21 cellular contexts compared by ENCODE assay signal in the genomic region with DNA sequence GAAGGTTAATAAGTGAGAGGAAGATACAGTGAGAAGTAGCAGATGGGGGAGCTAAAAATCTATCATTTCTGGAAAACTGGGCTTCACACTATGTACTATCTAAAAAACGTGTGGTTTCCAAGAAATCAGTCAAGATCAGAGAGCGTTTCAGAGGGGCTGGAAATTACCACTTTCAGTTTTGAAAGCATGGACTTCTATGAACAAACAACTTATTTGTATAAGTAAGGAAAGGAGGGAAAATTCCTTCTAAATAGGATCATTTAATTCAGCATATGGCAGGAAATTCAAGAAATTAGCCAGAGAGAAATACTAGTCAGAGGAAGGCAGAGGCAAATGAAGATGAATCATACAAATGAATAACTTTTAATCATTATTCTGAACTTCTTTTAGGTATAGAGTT.
A peak's percentile ranks its signal among the peaks of the same experiment; 100 is the strongest.
DNase-seq lines count a peak whose midpoint lies in the region; ATAC-seq lines count a peak whose summit lies in the region.
"Had no signal": no experiment of that assay in that cellular context is flagged by ENCODE, and none has a peak within 500 bp of the region (broad histone marks: within the 10 kb centered on the region; RNA-seq: fewer than 3 reads in every experiment).

No MANE protein-coding gene starts in this region.

- DNase-seq in NCI-H69 (lab: John Stamatoyannopoulos, UW) (peak; percentile 35), epidermal melanocyte (ENCODE audit: insufficient read length, low spot score) (peak; percentile 35), NCI-H1048 (lab: John Stamatoyannopoulos, UW) (no peak), NCI-H82 treated with DMSO at 0.1 percent for 48 hours (lab: John Stamatoyannopoulos, UW; ENCODE audit: unreplicated experiment) (no peak), RKO (ENCODE audit: low spot score) (no peak)
- DNase-seq: activated CD8-positive, alpha-beta memory T cell treated with anti-CD3 and anti-CD28 coated beads, Interleukin-2, amount 50 U/mL, for 48 hours; AML-193; cerebellar nuclear complex; hippocampal formation; left lung; naive thymus-derived CD8-positive, alpha-beta T cell; NCI-H1436; NCI-H446 treated with DMSO at 0.1 percent for 48 hours; stimulated activated naive B cell treated with anti-CD40 and anti-IgM and Interleukin-4, amounts not matched to agents 10 μg/mL and 1 μg/mL and 100 μg/mL, for 72 hours; T-cell had no signal

- H3K27me3 ChIP-seq in ACC112 (ENCODE audit: insufficient read depth, low read length): no peaks in the 10 kb centered on the region
- H3K27me3 ChIP-seq in muscle layer of duodenum (ENCODE audit: low read depth, low read length): no peaks in the 10 kb centered on the region
- H3K27me3 ChIP-seq: left lung had no signal

- peaks cover 50% of the 10 kb centered on the region for H3K4me1 ChIP-seq in ACC112 (ENCODE audit: control insufficient read depth, insufficient read depth, low read length, unreplicated experiment)
- peaks cover 4 to 5% of the 10 kb centered on the region in 2 donors for H3K4me1 ChIP-seq in muscle layer of duodenum (ENCODE audit: control insufficient read depth in 1 of 2, insufficient read depth in 2 of 2, low read length in 2 of 2)
- H3K4me1 ChIP-seq: HAP-1 had no signal

- peak overlapping the region; percentile 71 for H3K27ac ChIP-seq in ACC112 (ENCODE audit: low read depth, low read length)
- peak overlapping the region; percentile 74 for H3K27ac ChIP-seq in muscle layer of duodenum (ENCODE audit: low read length)

- H3K4me3 ChIP-seq in ACC112 (ENCODE audit: low read depth, low read length) (peak overlapping the region; percentile 34), muscle layer of duodenum (ENCODE audit: low read depth in 1 of 2, low read length in 2 of 2) (no peak overlapping the region)
- H3K4me3 ChIP-seq: HAP-1, K562, left lung had no signal

- no peaks in the 10 kb centered on the region for H3K9me3 ChIP-seq in muscle layer of duodenum (ENCODE audit: control insufficient read depth in 1 of 2, low read length in 2 of 2)
- H3K9me3 ChIP-seq: HAP-1, left lung had no signal

- H3K36me3 ChIP-seq in ACC112 (ENCODE audit: insufficient read depth, low read length) (no peaks in the 10 kb centered on the region), muscle layer of duodenum (ENCODE audit: control insufficient read depth in 1 of 2, insufficient read depth in 2 of 2, low read length in 2 of 2) (no peaks in the 10 kb centered on the region)
- H3K36me3 ChIP-seq: HAP-1, left lung had no signal

- ATAC-seq in HG03469 (IDR thresholded peaks at IDR 0.05; ENCODE audit: unreplicated experiment): no peak
- ATAC-seq: K562; naive thymus-derived CD8-positive, alpha-beta T cell; sciatic nerve; stimulated activated naive B cell treated with anti-CD40 and anti-IgM and Interleukin-4, amounts not matched to agents 10 μg/mL and 1 μg/mL and 100 μg/mL, for 72 hours; T-cell had no signal

- no peak overlapping the region for H2AFZ ChIP-seq in ACC112 (ENCODE audit: low read length, unreplicated experiment)

- H3K79me2 ChIP-seq in ACC112 (ENCODE audit: control insufficient read depth, insufficient read depth, low read length, unreplicated experiment): no peaks in the 10 kb centered on the region

Comparison
In these comparisons a context has a peak if more than half of its experiments do, and no peak if none do; other contexts are left out.
1. DNase-seq: peak in NCI-H69 (single experiment) and epidermal melanocyte (single experiment); none in NCI-H1048 (single experiment), NCI-H82 treated with DMSO at 0.1 percent for 48 hours (single experiment) and RKO (single experiment).